In the genomic region with DNA sequence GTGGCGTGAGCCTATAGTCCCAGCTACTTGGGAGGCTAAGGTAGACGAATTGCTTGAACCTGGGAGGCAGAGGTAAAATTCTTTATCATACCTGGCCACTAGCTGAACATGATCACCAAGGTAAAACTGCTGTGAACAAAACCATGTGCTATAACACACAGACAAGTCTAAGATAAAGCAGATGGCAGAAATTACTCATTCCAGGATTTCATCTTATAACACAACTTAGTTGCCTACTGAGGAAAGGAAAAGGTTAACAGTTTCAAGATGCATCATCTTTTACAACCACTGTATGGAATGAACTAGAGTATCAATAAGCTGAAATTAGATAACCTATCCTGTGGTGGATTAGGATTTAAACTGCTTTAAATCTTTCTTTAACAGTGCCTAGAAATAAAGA, we compare ENCODE assay signal across 16 cellular contexts. TPM values are rescaled to one million over a fixed set of nuclear protein-coding genes. Genes with fewer than 3 reads are reported as not detected.
DNase-seq lines count a peak whose midpoint lies in the region; ATAC-seq, FAIRE-seq and TF ChIP-seq lines count a peak whose summit lies in the region.
"Had no signal": no experiment of that assay in that cellular context is flagged by ENCODE, and none has a peak within 500 bp of the region (broad histone marks: within the 10 kb centered on the region; RNA-seq: fewer than 3 reads in every experiment).

No MANE protein-coding gene starts in this region.

- H3K4me3 ChIP-seq in upper lobe of left lung: no peak overlapping the region
- no peak overlapping the region for H3K4me3 ChIP-seq in small intestine (ENCODE audit: low read depth in 1 of 2, low read length in 2 of 2)

- peak; percentile 71 for ATAC-seq in GM18505 (IDR thresholded peaks at IDR 0.05; ENCODE audit: unreplicated experiment)
- ATAC-seq in GM19043 (IDR thresholded peaks at IDR 0.05; ENCODE audit: low read depth, unreplicated experiment): peak; percentile 54
- ATAC-seq in HG02938 (IDR thresholded peaks at IDR 0.05; ENCODE audit: unreplicated experiment): peak; percentile 80
- peak; percentile 81 for ATAC-seq in HG03575 (IDR thresholded peaks at IDR 0.05; ENCODE audit: extremely low read depth, insufficient number of reproducible peaks, low FRiP score, unreplicated experiment)
- no peak for ATAC-seq in upper lobe of left lung (ENCODE audit: low FRiP score in 2 of 2)
- ATAC-seq: SK-N-SH treated with all-trans-retinoic acid at 6 μM for 48 hours had no signal

- no peak for TF ChIP-seq CTCF in upper lobe of left lung (IDR thresholded peaks at IDR 0.05)

- H3K36me3 ChIP-seq in upper lobe of left lung: peaks cover 0 to 3% (median 0%) of the 10 kb centered on the region in 4 donors
- H3K36me3 ChIP-seq in small intestine (ENCODE audit: control insufficient read depth in 2 of 2, insufficient read depth in 2 of 2, low read length in 2 of 2): no peaks in the 10 kb centered on the region
- H3K36me3 ChIP-seq: BE2C had no signal

- no peak for DNase-seq in HCEC 1CT
- DNase-seq in upper lobe of left lung: no peak
- DNase-seq in small intestine: no peak
- DNase-seq in cardiac septum (ENCODE audit: low spot score): no peak
- DNase-seq: activated B cell treated with CpG ODN at 0.5 μM for 24 hours; activated naive CD4-positive, alpha-beta T cell treated with anti-CD3 and anti-CD28 coated beads for 36 hours; BE2C; DMS53; glutamatergic neuron; stimulated activated CD4-positive, alpha-beta T cell treated with anti-CD3 and anti-CD28 coated beads, Interleukin-4, amount 100 ng/mL, for 4 hours had no signal

- 83 to 91% methylated on average over 2 of the region's 2 CpGs for WGBS in upper lobe of left lung, 2 donors
- 89 to 92% (median 89%) methylated on average over 2 of the region's 2 CpGs for WGBS in small intestine, 3 donors

- no peak for TF ChIP-seq POLR2A in GM18505 (IDR thresholded peaks at IDR 0.05; ENCODE audit: borderline replicate concordance, extremely low read depth, insufficient read depth, insufficient read length)
- TF ChIP-seq POLR2A in upper lobe of left lung (IDR thresholded peaks at IDR 0.05): no peak

- H3K27ac ChIP-seq in upper lobe of left lung (no peak overlapping the region), small intestine (ENCODE audit: low read depth in 1 of 2, low read length in 1 of 2) (no peak overlapping the region)

- H3K9me3 ChIP-seq in upper lobe of left lung (no peaks in the 10 kb centered on the region), small intestine (ENCODE audit: control insufficient read depth, low read depth) (no peaks in the 10 kb centered on the region)
- H3K9me3 ChIP-seq: BE2C had no signal

- no peak for FAIRE-seq in small intestine (lab: Jason Lieb, UNC)
- FAIRE-seq: endothelial cell of umbilical vein had no signal

- H3K4me1 ChIP-seq in upper lobe of left lung (peaks cover 12 to 26% (median 16%) of the 10 kb centered on the region in 4 donors), small intestine (ENCODE audit: control insufficient read depth in 2 of 2, insufficient read depth in 1 of 2, low read depth in 1 of 2, low read length in 1 of 2) (no peaks in the 10 kb centered on the region)
- H3K4me1 ChIP-seq: BE2C had no signal

- TF ChIP-seq EP300 in upper lobe of left lung (IDR thresholded peaks at IDR 0.05): no peak

- intact Hi-C loops in cardiac septum (cut with DNase I): loop anchor here (10.0 kb wide), 1 partner anchor 205 kb away; no protein-coding TSS in a partner anchor

- H3K27me3 ChIP-seq in upper lobe of left lung: no peaks in the 10 kb centered on the region
- H3K27me3 ChIP-seq in small intestine (ENCODE audit: control insufficient read depth in 2 of 2, insufficient read depth in 2 of 2, low read length in 2 of 2): no peaks in the 10 kb centered on the region
- H3K27me3 ChIP-seq: BE2C had no signal

RNA-seq across cellular contexts. Expression of a gene that starts 8.3 kb away (rescaled TPM):
- total RNA-seq in upper lobe of left lung (10 to 100 TPM; 52.4 to 76.8 (median 54.9) TPM), cardiac septum (60.9 TPM)
- polyA plus RNA-seq in small intestine: 10 to 100 TPM; 14.9 to 34.0 (median 25.7) TPM

Comparison
In these comparisons a context has a peak if more than half of its experiments do, and no peak if none do; other contexts are left out.
1. ATAC-seq: peak in GM18505 (single experiment), GM19043 (single experiment), HG02938 (single experiment) and HG03575 (single experiment); none in upper lobe of left lung (0 of 2).